ENCODE assay signal across 33 cellular contexts in genomic region chr3:116785226-116785625, GRCh38.
"Had no signal": no experiment of that assay in that cellular context is flagged by ENCODE, and none has a peak within 500 bp of the region (broad histone marks: within the 10 kb centered on the region; RNA-seq: fewer than 3 reads in every experiment).

No MANE protein-coding gene starts in this region.

- H3K4me3 ChIP-seq: ascending aorta, breast epithelium, cardiac muscle cell, colonic mucosa had no signal

- DNase-seq: activated CD4-positive, alpha-beta memory T cell treated with anti-CD3 and anti-CD28 coated beads for 36 hours; activated CD4-positive, alpha-beta T cell treated with anti-CD3 and anti-CD28 coated beads for 36 hours; activated CD4-positive, alpha-beta T cell treated with anti-CD3 and anti-CD28 coated beads, Interleukin-2, amount 10 ng/mL, durations not matched to agents 24 days and 14 days; activated CD4-positive, CD25-positive, alpha-beta regulatory T cell; activated CD4-positive, CD25-positive, alpha-beta regulatory T cell treated with anti-CD3 and anti-CD28 coated beads, Interleukin-2, amount 50 U/mL, for 72 hours; activated CD8-positive, alpha-beta memory T cell treated with anti-CD3 and anti-CD28 coated beads, Interleukin-2, amount 10 ng/mL, durations not matched to agents 7 days and 5 days; activated CD8-positive, alpha-beta memory T cell treated with anti-CD3 and anti-CD28 coated beads, Interleukin-2, amount 50 U/mL, for 4 hours; activated CD8-positive, alpha-beta T cell treated with anti-CD3 and anti-CD28 coated beads, Interleukin-2, amount 10 ng/mL, durations not matched to agents 7 days and 5 days; activated gamma-delta T cell; activated naive CD4-positive, alpha-beta T cell; activated naive CD4-positive, alpha-beta T cell treated with anti-CD3 and anti-CD28 coated beads, Interleukin-2, amount 10 ng/mL, durations not matched to agents 7 days and 5 days; activated naive CD8-positive, alpha-beta T cell treated with anti-CD3 and anti-CD28 coated beads, Interleukin-2, amount 10 ng/mL, durations not matched to agents 7 days and 5 days; activated T-cell treated with anti-CD3 and anti-CD28 coated beads, Interleukin-2, amount 50 U/mL, for 1 hour; activated T-cell treated with anti-CD3 and anti-CD28 coated beads, Interleukin-2, amount 50 U/mL, for 72 hours; central memory CD4-positive, alpha-beta T cell; cerebellar nuclear complex; colonic mucosa; effector memory CD4-positive, alpha-beta T cell; endodermal cell; foreskin fibroblast; head of caudate nucleus; T-helper 1 cell; T-helper 17 cell; T1000; WERI-Rb-1 had no signal

- H3K27ac ChIP-seq: ascending aorta, breast epithelium, cardiac muscle cell, colonic mucosa, WERI-Rb-1 had no signal

- H3K27ac Mint-ChIP-seq: activated CD4-positive, alpha-beta memory T cell treated with anti-CD3 and anti-CD28 coated beads for 36 hours; activated CD4-positive, alpha-beta T cell treated with anti-CD3 and anti-CD28 coated beads for 36 hours; activated CD4-positive, alpha-beta T cell treated with anti-CD3 and anti-CD28 coated beads, Interleukin-2, amount 10 ng/mL, durations not matched to agents 24 days and 14 days; activated CD8-positive, alpha-beta memory T cell treated with anti-CD3 and anti-CD28 coated beads, Interleukin-2, amount 10 ng/mL, durations not matched to agents 7 days and 5 days; activated CD8-positive, alpha-beta T cell treated with anti-CD3 and anti-CD28 coated beads, Interleukin-2, amount 10 ng/mL, durations not matched to agents 7 days and 5 days; activated naive CD4-positive, alpha-beta T cell treated with anti-CD3 and anti-CD28 coated beads, Interleukin-2, amount 10 ng/mL, durations not matched to agents 7 days and 5 days; activated naive CD4-positive, alpha-beta T cell treated with anti-CD3 and anti-CD28 coated beads, Interleukin-2, amount 50 U/mL, for 72 hours; activated naive CD8-positive, alpha-beta T cell treated with anti-CD3 and anti-CD28 coated beads, Interleukin-2, amount 10 ng/mL, durations not matched to agents 7 days and 5 days; activated T-cell treated with anti-CD3 and anti-CD28 coated beads, Interleukin-2, amount 50 U/mL, for 72 hours; brain; endodermal cell; T-helper 17 cell; T-helper 2 cell treated with Interferon-gamma antibody and Interleukin-4, amounts not matched to agents 5 μg/mL and 100 μg/mL, for 36 hours had no signal

- H3K4me3 Mint-ChIP-seq: activated CD4-positive, alpha-beta memory T cell treated with anti-CD3 and anti-CD28 coated beads for 36 hours; activated CD4-positive, alpha-beta T cell treated with anti-CD3 and anti-CD28 coated beads for 36 hours; activated CD4-positive, alpha-beta T cell treated with anti-CD3 and anti-CD28 coated beads, Interleukin-2, amount 10 ng/mL, durations not matched to agents 24 days and 14 days; activated CD8-positive, alpha-beta memory T cell treated with anti-CD3 and anti-CD28 coated beads, Interleukin-2, amount 10 ng/mL, durations not matched to agents 7 days and 5 days; activated CD8-positive, alpha-beta T cell treated with anti-CD3 and anti-CD28 coated beads, Interleukin-2, amount 10 ng/mL, durations not matched to agents 7 days and 5 days; activated naive CD4-positive, alpha-beta T cell treated with anti-CD3 and anti-CD28 coated beads, Interleukin-2, amount 10 ng/mL, durations not matched to agents 7 days and 5 days; activated naive CD8-positive, alpha-beta T cell treated with anti-CD3 and anti-CD28 coated beads, Interleukin-2, amount 10 ng/mL, durations not matched to agents 7 days and 5 days; activated T-cell treated with anti-CD3 and anti-CD28 coated beads, Interleukin-2, amount 50 U/mL, for 72 hours; brain; endodermal cell; T-helper 17 cell; T-helper 2 cell treated with Interferon-gamma antibody and Interleukin-4, amounts not matched to agents 5 μg/mL and 100 μg/mL, for 36 hours had no signal

- H3K4me1 Mint-ChIP-seq: activated CD4-positive, alpha-beta T cell treated with anti-CD3 and anti-CD28 coated beads for 36 hours; activated CD4-positive, alpha-beta T cell treated with anti-CD3 and anti-CD28 coated beads, Interleukin-2, amount 10 ng/mL, durations not matched to agents 24 days and 14 days; activated CD8-positive, alpha-beta memory T cell treated with anti-CD3 and anti-CD28 coated beads, Interleukin-2, amount 10 ng/mL, durations not matched to agents 7 days and 5 days; activated naive CD4-positive, alpha-beta T cell treated with anti-CD3 and anti-CD28 coated beads, Interleukin-2, amount 10 ng/mL, durations not matched to agents 7 days and 5 days; activated naive CD8-positive, alpha-beta T cell treated with anti-CD3 and anti-CD28 coated beads, Interleukin-2, amount 10 ng/mL, durations not matched to agents 7 days and 5 days; T-helper 17 cell had no signal

- H3K9me3 Mint-ChIP-seq: activated CD4-positive, alpha-beta memory T cell treated with anti-CD3 and anti-CD28 coated beads for 36 hours; activated CD4-positive, alpha-beta T cell treated with anti-CD3 and anti-CD28 coated beads, Interleukin-2, amount 10 ng/mL, durations not matched to agents 24 days and 14 days; activated naive CD4-positive, alpha-beta T cell treated with anti-CD3 and anti-CD28 coated beads, Interleukin-2, amount 10 ng/mL, durations not matched to agents 7 days and 5 days; activated naive CD8-positive, alpha-beta T cell treated with anti-CD3 and anti-CD28 coated beads, Interleukin-2, amount 10 ng/mL, durations not matched to agents 7 days and 5 days; brain; endodermal cell; T-helper 2 cell treated with Interferon-gamma antibody and Interleukin-4, amounts not matched to agents 5 μg/mL and 100 μg/mL, for 36 hours had no signal

- H3K4me1 ChIP-seq: ascending aorta, breast epithelium, colonic mucosa had no signal

- H3K27me3 Mint-ChIP-seq: activated CD4-positive, alpha-beta memory T cell treated with anti-CD3 and anti-CD28 coated beads for 36 hours; activated CD4-positive, alpha-beta T cell treated with anti-CD3 and anti-CD28 coated beads for 36 hours; activated CD4-positive, alpha-beta T cell treated with anti-CD3 and anti-CD28 coated beads, Interleukin-2, amount 10 ng/mL, durations not matched to agents 24 days and 14 days; activated CD8-positive, alpha-beta memory T cell treated with anti-CD3 and anti-CD28 coated beads, Interleukin-2, amount 10 ng/mL, durations not matched to agents 7 days and 5 days; activated naive CD4-positive, alpha-beta T cell treated with anti-CD3 and anti-CD28 coated beads, Interleukin-2, amount 10 ng/mL, durations not matched to agents 7 days and 5 days; activated naive CD8-positive, alpha-beta T cell treated with anti-CD3 and anti-CD28 coated beads, Interleukin-2, amount 10 ng/mL, durations not matched to agents 7 days and 5 days; brain; T-helper 17 cell had no signal

- H3K27me3 ChIP-seq: ascending aorta, cardiac muscle cell, colonic mucosa had no signal

- ATAC-seq: activated CD4-positive, alpha-beta T cell treated with anti-CD3 and anti-CD28 coated beads for 36 hours; activated CD8-positive, alpha-beta memory T cell treated with anti-CD3 and anti-CD28 coated beads, Interleukin-2, amount 10 ng/mL, durations not matched to agents 7 days and 5 days; activated CD8-positive, alpha-beta T cell treated with anti-CD3 and anti-CD28 coated beads, Interleukin-2, amount 10 ng/mL, durations not matched to agents 7 days and 5 days; activated naive CD4-positive, alpha-beta T cell treated with anti-CD3 and anti-CD28 coated beads, Interleukin-2, amount 50 U/mL, for 72 hours; activated T-cell treated with anti-CD3 and anti-CD28 coated beads, Interleukin-2, amount 50 U/mL, for 72 hours; esophagus mucosa; T-helper 17 cell had no signal

- H3K9me3 ChIP-seq: ascending aorta, breast epithelium, colonic mucosa had no signal

- H3K36me3 ChIP-seq: ascending aorta, breast epithelium, cardiac muscle cell, colonic mucosa, WERI-Rb-1 had no signal

- FAIRE-seq: frontal cortex had no signal

- H3K36me3 Mint-ChIP-seq: activated CD4-positive, alpha-beta memory T cell treated with anti-CD3 and anti-CD28 coated beads for 36 hours; activated CD8-positive, alpha-beta memory T cell treated with anti-CD3 and anti-CD28 coated beads, Interleukin-2, amount 10 ng/mL, durations not matched to agents 7 days and 5 days; activated naive CD4-positive, alpha-beta T cell treated with anti-CD3 and anti-CD28 coated beads, Interleukin-2, amount 10 ng/mL, durations not matched to agents 7 days and 5 days; activated naive CD4-positive, alpha-beta T cell treated with anti-CD3 and anti-CD28 coated beads, Interleukin-2, amount 50 U/mL, for 72 hours; activated naive CD8-positive, alpha-beta T cell treated with anti-CD3 and anti-CD28 coated beads, Interleukin-2, amount 10 ng/mL, durations not matched to agents 7 days and 5 days; brain had no signal
